ENCODE assay signal across 1 cellular context in the genomic region with DNA sequence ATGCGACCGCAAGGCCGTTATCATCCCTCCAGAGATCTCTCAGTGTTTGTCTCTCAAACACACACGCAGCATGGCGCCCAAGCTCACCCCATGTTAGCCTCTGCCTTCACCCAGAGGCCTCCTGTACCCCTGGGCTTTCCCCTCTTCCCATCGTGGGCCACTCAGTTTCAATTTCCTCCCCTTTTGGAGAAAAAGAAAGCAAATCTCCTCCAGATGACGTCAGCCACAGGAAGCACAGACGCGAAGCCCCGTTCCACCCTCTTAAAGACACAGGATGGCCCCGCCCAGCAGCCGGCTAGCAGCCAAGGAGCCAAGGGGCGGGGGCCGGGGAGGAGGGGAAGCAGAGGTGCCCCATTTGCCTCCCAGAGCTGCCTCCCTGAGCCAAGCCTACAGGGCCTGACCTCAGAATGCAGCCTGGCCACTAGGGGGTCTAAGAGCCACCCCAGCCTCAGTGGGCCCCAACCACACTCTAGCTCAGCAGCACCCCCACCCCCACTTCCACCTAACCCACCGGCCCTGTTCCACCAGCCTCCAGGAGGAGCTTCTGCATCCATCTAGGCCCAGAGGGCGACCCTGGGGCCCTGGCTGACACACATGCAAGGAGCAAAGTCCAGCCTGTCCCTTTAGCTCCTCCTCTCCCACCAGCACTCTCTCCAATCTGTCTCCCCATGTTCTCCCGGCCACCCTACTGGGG.
A peak's percentile ranks its signal among the peaks of the same experiment; 100 is the strongest.
TF ChIP-seq lines count a peak whose summit lies in the region.

No MANE protein-coding gene starts in this region.

TF ChIP-seq in Ishikawa, 13 proteins besides CTCF, POLR2A, EP300 and RAD21 (continued from another document):
- TF ChIP-seq YY1 (IDR thresholded peaks at IDR 0.05; ENCODE audit: low read depth) (peak; percentile 63; the same call in 1 of the 2 replicates), EGR1 (IDR thresholded peaks at IDR 0.05) (no peak), NFIC (IDR thresholded peaks at IDR 0.05) (peak; percentile 79), CEBPB (IDR thresholded peaks at IDR 0.05) (no peak), REST (IDR thresholded peaks at IDR 0.05; ENCODE audit: low read depth) (no peak), CREB1 (IDR thresholded peaks at IDR 0.05; ENCODE audit: low read depth) (peak; percentile 84), USF1 (IDR thresholded peaks at IDR 0.05) (no peak), TAF1 (IDR thresholded peaks at IDR 0.05; ENCODE audit: low read depth) (peak; percentile 51; the same call in 1 of the 2 replicates), TEAD4 (IDR thresholded peaks at IDR 0.05) (no peak)
- TF ChIP-seq, protein P1, sequence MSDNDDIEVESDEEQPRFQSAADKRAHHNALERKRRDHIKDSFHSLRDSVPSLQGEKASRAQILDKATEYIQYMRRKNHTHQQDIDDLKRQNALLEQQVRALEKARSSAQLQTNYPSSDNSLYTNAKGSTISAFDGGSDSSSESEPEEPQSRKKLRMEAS (IDR thresholded peaks at IDR 0.05) = peak; percentile 69
